In genomic region chr18:51188024-51188701, GRCh38 we compare ENCODE assay signal across 11 cellular contexts. TPM values are rescaled to one million over a fixed set of nuclear protein-coding genes. Genes with fewer than 3 reads are reported as not detected.
A peak's percentile ranks its signal among the peaks of the same experiment; 100 is the strongest.
DNase-seq lines count a peak whose midpoint lies in the region; ATAC-seq and TF ChIP-seq lines count a peak whose summit lies in the region.
"Had no signal": no experiment of that assay in that cellular context is flagged by ENCODE, and none has a peak within 500 bp of the region (broad histone marks: within the 10 kb centered on the region; RNA-seq: fewer than 3 reads in every experiment).

No MANE protein-coding gene starts in this region.

- H2AFZ ChIP-seq in GM23248: no peak overlapping the region

- H3K27me3 Mint-ChIP-seq in activated T-helper 17 cell treated with anti-CD3 and anti-CD28 coated beads, Interleukin-2, amount 50 U/mL, for 72 hours: no peaks in the 10 kb centered on the region

- no peak overlapping the region for H3K27ac ChIP-seq in GM23248

- peaks cover 43% of the 10 kb centered on the region for H3K4me1 Mint-ChIP-seq in activated T-helper 17 cell treated with anti-CD3 and anti-CD28 coated beads, Interleukin-2, amount 50 U/mL, for 72 hours

- H3K9ac ChIP-seq in GM23248: no peak overlapping the region

- peak overlapping the region; percentile 54 for H3K27ac Mint-ChIP-seq in activated T-helper 17 cell treated with anti-CD3 and anti-CD28 coated beads, Interleukin-2, amount 50 U/mL, for 72 hours

- no peaks in the 10 kb centered on the region for H3K36me3 ChIP-seq in GM23248 (ENCODE audit: low read depth)

- no peak overlapping the region for H3K4me3 ChIP-seq in GM23248

- H3K4me3 Mint-ChIP-seq in activated T-helper 17 cell treated with anti-CD3 and anti-CD28 coated beads, Interleukin-2, amount 50 U/mL, for 72 hours: peak overlapping the region; percentile 50

- H3K36me3 Mint-ChIP-seq in activated T-helper 17 cell treated with anti-CD3 and anti-CD28 coated beads, Interleukin-2, amount 50 U/mL, for 72 hours (ENCODE audit: low read depth): peaks cover 62% of the 10 kb centered on the region

- no peaks in the 10 kb centered on the region for H3K9me3 Mint-ChIP-seq in activated T-helper 17 cell treated with anti-CD3 and anti-CD28 coated beads, Interleukin-2, amount 50 U/mL, for 72 hours

- peaks cover 9% of the 10 kb centered on the region; the same call in 1 of the 2 replicates for H3F3A ChIP-seq in GM23248 (ENCODE audit: insufficient read depth)

- peaks cover 32% of the 10 kb centered on the region for H3K4me1 ChIP-seq in GM23248 (ENCODE audit: insufficient read depth)

- H3K79me2 ChIP-seq in GM23248 (ENCODE audit: insufficient read depth): peaks cover 100% of the 10 kb centered on the region

- no peaks in the 10 kb centered on the region for H3K27me3 ChIP-seq in GM23248 (replicated peaks; ENCODE audit: insufficient read depth)

- H4K20me1 ChIP-seq in GM23248 (ENCODE audit: insufficient read depth): peaks cover 44% of the 10 kb centered on the region

- TF ChIP-seq CTCF in GM10266 (IDR thresholded peaks at IDR 0.05; ENCODE audit: control insufficient read depth, insufficient read depth, low read depth, missing control alignments): no peak

- no peaks in the 10 kb centered on the region for H3K9me3 ChIP-seq in GM23248 (ENCODE audit: low read depth)

- no peaks in the 10 kb centered on the region for H3K9me2 ChIP-seq in GM23248 (ENCODE audit: insufficient read depth)

- DNase-seq in GM10266 (ENCODE audit: extremely low spot score) (peak; percentile 14), GM23248 (no peak), DMS79 treated with DMSO at 0.1 percent for 48 hours (lab: John Stamatoyannopoulos, UW) (no peak), NOMO-1 treated with dmso at 0.1 percent for 144 hours (lab: John Stamatoyannopoulos, UW; ENCODE audit: unreplicated experiment) (no peak), T-helper 9 cell (no peak)
- DNase-seq: activated gamma-delta T cell treated with Interleukin-2 at 50 U/mL for 16 hours; Calu3; stimulated activated CD4-positive, alpha-beta T cell treated with anti-CD3 and anti-CD28 coated beads, Interleukin-12 subunit alpha, Interleukin-12 subunit beta, amount 100 ng/mL, for 4 hours had no signal

- 89 to 91% methylated on average over 6 of the region's 6 CpGs for WGBS in GM23248 (ENCODE audit: low coverage in 1 of 2, low lambda C conversion rate in 2 of 2, missing lambda C conversion rate in 2 of 2), 2 experiments

- no peak overlapping the region for H3K4me2 ChIP-seq in GM23248 (ENCODE audit: unreplicated experiment)

- peak; percentile 59 for ATAC-seq in GM19351 (IDR thresholded peaks at IDR 0.05; ENCODE audit: unreplicated experiment)
- ATAC-seq in HG03039 (IDR thresholded peaks at IDR 0.05; ENCODE audit: unreplicated experiment): peak; percentile 41
- ATAC-seq in activated T-helper 17 cell treated with anti-CD3 and anti-CD28 coated beads, Interleukin-2, amount 50 U/mL, for 72 hours (replicated peaks): peak; percentile 32

- in situ Hi-C loops in GM23248 (cut with MboI): no loop called here

RNA-seq across cellular contexts. Expression of gene MEX3C, which starts 9.3 kb away (rescaled TPM):
- total RNA-seq in activated T-helper 17 cell treated with anti-CD3 and anti-CD28 coated beads, Interleukin-2, amount 50 U/mL, for 72 hours: 10 to 100 TPM; 46.0 to 46.9 TPM
- total RNA-seq in GM23248 (2014; rRNA removed; shearing (Covaris generic)): 44.5 and 50.7 TPM in 2 replicates
- 14.5 and 15.2 TPM in 2 replicates for polyA plus RNA-seq in GM23248 (2016; fragmentation: Nextera tagmentation; extraction: Ambion mirVana)
